In the genomic region with DNA sequence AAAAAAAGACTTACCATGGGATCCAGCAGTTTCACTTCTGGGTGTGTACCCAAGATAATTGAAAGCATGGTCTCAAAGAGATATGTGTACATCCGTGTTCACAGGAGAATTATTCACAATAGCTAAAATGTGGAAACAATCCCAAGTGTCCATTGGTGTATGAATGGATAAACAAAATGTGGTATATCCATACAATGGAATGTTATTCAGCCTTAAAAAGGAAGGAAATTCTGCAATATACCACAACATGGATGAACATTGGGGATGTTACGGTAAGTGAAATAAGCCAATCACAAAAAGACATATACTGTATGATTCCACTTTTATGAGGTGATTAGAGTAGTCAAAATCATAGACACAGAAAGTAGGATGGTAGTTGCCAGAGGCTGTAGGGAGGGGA, we compare ENCODE assay signal across 23 cellular contexts.
"Had no signal": no experiment of that assay in that cellular context is flagged by ENCODE, and none has a peak within 500 bp of the region (broad histone marks: within the 10 kb centered on the region; RNA-seq: fewer than 3 reads in every experiment).

No MANE protein-coding gene starts in this region.

- H3K4me1 ChIP-seq: SJCRH30 had no signal

- H3K9me3 ChIP-seq: MG63, SJCRH30 had no signal

- H3K4me3 ChIP-seq: MG63, SJCRH30 had no signal

- ATAC-seq: HepG2, Panc1, PC-3, Right ventricle myocardium inferior, T-cell had no signal

- H3K36me3 ChIP-seq: MG63, SJCRH30 had no signal

- H3K27me3 ChIP-seq: MG63 had no signal

- H3K27ac ChIP-seq: SJCRH30 had no signal

- DNase-seq: IMR-90, Karpas-422, KG1, MG63, NCI-H1092 treated with DMSO at 0.1 percent for 48 hours, NCI-H1436, NCI-H2029, NCI-H2081 treated with DMSO at 0.1 percent for 48 hours, NCI-H2171, NCI-H226, NCI-H446, NCI-H510A, NCI-H524 treated with DMSO at 0.1 percent for 48 hours, NCI-H69, NCI-H774, PC-3, SHP77 treated with DMSO at 0.1 percent for 48 hours, SJCRH30, SW 1271, T-cell had no signal
